4 cellular contexts compared by ENCODE assay signal in genomic region chr15:28813392-28813791, GRCh38. TPM values are rescaled to one million over a fixed set of nuclear protein-coding genes. Genes with fewer than 3 reads are reported as not detected.
"Had no signal": no experiment of that assay in that cellular context is flagged by ENCODE, and none has a peak within 500 bp of the region (broad histone marks: within the 10 kb centered on the region; RNA-seq: fewer than 3 reads in every experiment).

No MANE protein-coding gene starts in this region.

RNA-seq across cellular contexts. Expression of gene GOLGA6L7, which starts 35.1 kb away (rescaled TPM):
- total RNA-seq: HT-29, M059J, Right ventricle myocardium superior, SJSA1 had no signal
